13 cellular contexts compared by ENCODE assay signal in genomic region chr13:33283195-33283910, GRCh38. TPM values are rescaled to one million over a fixed set of nuclear protein-coding genes. Genes with fewer than 3 reads are reported as not detected.
DNase-seq lines count a peak whose midpoint lies in the region; ATAC-seq and TF ChIP-seq lines count a peak whose summit lies in the region.
"Had no signal": no experiment of that assay in that cellular context is flagged by ENCODE, and none has a peak within 500 bp of the region (broad histone marks: within the 10 kb centered on the region; RNA-seq: fewer than 3 reads in every experiment).

No MANE protein-coding gene starts in this region.

- H2BK120ac ChIP-seq in IMR-90 (ENCODE audit: low read depth, low read length) = no peak overlapping the region; the same call in 1 of the 2 replicates

- intact Hi-C loops in IMR-90 (cut with micrococcal nuclease) = loop anchor here (2.0 kb wide), 1 partner anchor 55 kb away; no protein-coding TSS in a partner anchor

- H2BK5ac ChIP-seq in IMR-90 (ENCODE audit: low read depth, low read length, poor library complexity, severe bottlenecking) = peak overlapping the region; percentile 90

- no peak for TF ChIP-seq POLR2A in IMR-90 (IDR thresholded peaks at IDR 0.05; ENCODE audit: low read depth, low read length)

- no peaks in the 10 kb centered on the region for H3K27me3 ChIP-seq in IMR-90 (ENCODE audit: control insufficient read depth, insufficient read depth, low read length)
- H3K27me3 ChIP-seq in subcutaneous abdominal adipose tissue (ENCODE audit: control insufficient read depth in 5 of 5, insufficient read depth in 4 of 5, low read length in 5 of 5) = no peaks in the 10 kb centered on the region

- H2BK20ac ChIP-seq in IMR-90 (ENCODE audit: low read depth, low read length) = peak overlapping the region; percentile 35; the same call in 1 of the 2 replicates

- peak overlapping the region; percentile 56; the same call in 1 of the 2 replicates for H3K14ac ChIP-seq in IMR-90 (replicated peaks; ENCODE audit: low read depth, low read length)

- H2AK5ac ChIP-seq in IMR-90 (ENCODE audit: low read depth, low read length) = no peak overlapping the region

- no peak overlapping the region for H2BK15ac ChIP-seq in IMR-90 (ENCODE audit: low read depth, low read length)

- H3K36me3 ChIP-seq in IMR-90 (ENCODE audit: control insufficient read depth, insufficient read depth, low read length) (peaks cover 12% of the 10 kb centered on the region), subcutaneous abdominal adipose tissue (ENCODE audit: control insufficient read depth in 5 of 5, insufficient read depth in 5 of 5, low read length in 5 of 5) (no peaks in the 10 kb centered on the region)

- H3K9ac ChIP-seq in IMR-90 (ENCODE audit: low read depth, low read length) (no peak overlapping the region; the same call in 1 of the 2 replicates), subcutaneous abdominal adipose tissue (ENCODE audit: low read length in 5 of 5) (peak overlapping the region in 3 of 5 donors; percentile 6 to 97 (median 88))

- DNase-seq in IMR-90 (no peak), cardiac fibroblast (ENCODE audit: low read depth in 2 of 2) (peak in 1 of 2 donors; percentile 43), left kidney (ENCODE audit: low read depth, low spot score) (peak; percentile 55), hippocampal formation (lab: John Stamatoyannopoulos, UW) (no peak)
- no peak for DNase-seq in activated CD4-positive, alpha-beta T cell treated with anti-CD3 and anti-CD28 coated beads, Interleukin-2, amount 50 U/mL, for 48 hours
- DNase-seq: activated naive CD8-positive, alpha-beta T cell treated with anti-CD3 and anti-CD28 coated beads, Interleukin-2, amount 10 ng/mL, durations not matched to agents 7 days and 5 days; NCI-H1417 treated with DMSO at 0.1 percent for 48 hours had no signal

- H3K4ac ChIP-seq in IMR-90 (ENCODE audit: low read depth, low read length) = peak overlapping the region; percentile 21; the same call in 1 of the 2 replicates

- no peak overlapping the region for H4K5ac ChIP-seq in IMR-90 (ENCODE audit: low read depth, low read length)

- CTCF ChIA-PET in IMR-90 (lab: Yijun Ruan, JAX) = no interaction called here

- WGBS in IMR-90 (ENCODE audit: extremely low coverage in 2 of 2, insufficient read length in 1 of 2), 2 experiments = no CpG with 5 or more reads among the region's 1 CpG

- no peak for TF ChIP-seq RAD21 in IMR-90 (IDR thresholded peaks at IDR 0.05; ENCODE audit: low read length)

- no TSS peak for BruUV-seq in IMR-90 (replicated peaks; lab: Mats Ljungman, UMichigan)

- H3K23ac ChIP-seq in IMR-90 (ENCODE audit: low read depth, low read length) = peak overlapping the region; percentile 32; the same call in 1 of the 2 replicates

- H4K20me1 ChIP-seq in IMR-90 (ENCODE audit: insufficient read depth, low read length) = no peaks in the 10 kb centered on the region; the same call in 1 of the 2 replicates

- H2AK9ac ChIP-seq in IMR-90 (replicated peaks; ENCODE audit: low read depth, low read length, poor library complexity) = no peak overlapping the region

- peak overlapping the region in 1 of 2 experiments; percentile 31; a peak in 1 of 4 replicates for H4K8ac ChIP-seq in IMR-90 (ENCODE audit: low read depth in 2 of 2, low read length in 2 of 2)

- POLR2A ChIA-PET in IMR-90 (lab: Charles Lee; ENCODE audit: unreplicated experiment) = no interaction called here

- 0 out of 2 replicates have a peak overlapping the region, but pooled peaks have one; percentile 14 for H4K91ac ChIP-seq in IMR-90 (ENCODE audit: insufficient read depth, low read depth, low read length)

- H2AFZ ChIP-seq in IMR-90 (replicated peaks; ENCODE audit: low read length, poor library complexity) = no peak overlapping the region

- H3K9me3 ChIP-seq in IMR-90 (ENCODE audit: control insufficient read depth, insufficient read depth, low read length) = no peaks in the 10 kb centered on the region
- H3K9me3 ChIP-seq in subcutaneous abdominal adipose tissue (ENCODE audit: control insufficient read depth in 5 of 5, low read length in 5 of 5) = no peaks in the 10 kb centered on the region

- peak overlapping the region; percentile 93 for H3K4me2 ChIP-seq in IMR-90 (ENCODE audit: low read depth, low read length)

- H3K18ac ChIP-seq in IMR-90 (ENCODE audit: low read depth, low read length) = peak overlapping the region; percentile 37; the same call in 1 of the 2 replicates

- H3K4me1 ChIP-seq in IMR-90 (ENCODE audit: control insufficient read depth, insufficient read depth, low read length) = peaks cover 12% of the 10 kb centered on the region
- peaks cover 4 to 69% (median 57%) of the 10 kb centered on the region in 5 donors for H3K4me1 ChIP-seq in subcutaneous abdominal adipose tissue (ENCODE audit: control insufficient read depth in 5 of 5, insufficient read depth in 5 of 5, low read length in 5 of 5)

- H3K27ac ChIP-seq in IMR-90 (ENCODE audit: insufficient read depth, low read length) = peak overlapping the region; percentile 9; the same call in 1 of the 2 replicates
- peak overlapping the region; percentile 98 for H3K27ac ChIP-seq in subcutaneous abdominal adipose tissue (ENCODE audit: low read depth, low read length)

- peaks cover 3 to 42% of the 10 kb centered on the region in 2 experiments; a peak in 3 of 4 replicates for H3K79me1 ChIP-seq in IMR-90 (ENCODE audit: low read depth in 1 of 2, low read length in 2 of 2)

- ATAC-seq in IMR-90 (ENCODE audit: low read depth) = no peak
- ATAC-seq in GM18498 (IDR thresholded peaks at IDR 0.05; ENCODE audit: unreplicated experiment) = no peak
- ATAC-seq in GM18867 (IDR thresholded peaks at IDR 0.05; ENCODE audit: unreplicated experiment) = no peak
- ATAC-seq: esophagus mucosa; GM12878; stimulated activated memory B cell treated with anti-CD40 and anti-IgM and Interleukin-4, amounts not matched to agents 10 μg/mL and 1 μg/mL and 100 μg/mL, for 72 hours had no signal

- H3K9me1 ChIP-seq in IMR-90 (ENCODE audit: insufficient read depth, low read length) = peaks cover 3% of the 10 kb centered on the region; the same call in 1 of the 2 replicates

- 0 out of 2 replicates have a peak overlapping the region, but pooled peaks have one; percentile 4 for H3K56ac ChIP-seq in IMR-90 (ENCODE audit: extremely low read depth, insufficient read depth, low read length)

- dilution Hi-C loops in IMR-90 (cut with HindIII; ENCODE audit: low sequenced_read_pairs, unreplicated experiment) = no loop called here

- peak overlapping the region; percentile 68 for H3K4me3 ChIP-seq in IMR-90 (ENCODE audit: insufficient read depth, low read depth, low read length)
- peak overlapping the region; percentile 68 to 81 for H3K4me3 ChIP-seq in cardiac fibroblast (replicated peaks in 1 of 2; ENCODE audit: low read depth in 2 of 2, low read length in 2 of 2)
- peak overlapping the region; percentile 85 to 99 (median 99) for H3K4me3 ChIP-seq in subcutaneous abdominal adipose tissue (ENCODE audit: low read depth in 1 of 5, low read length in 5 of 5)
- H3K4me3 ChIP-seq: GM12878 had no signal

- in situ Hi-C loops in IMR-90 (cut with MboI; ENCODE audit: low sequenced_read_pairs) = loop anchor here (25.0 kb wide), 1 partner anchor 429 kb away; no protein-coding TSS in a partner anchor

- TF ChIP-seq CTCF in IMR-90 (conservative IDR thresholded peaks at IDR 0.05; ENCODE audit: low read depth, low read length) (no peak), cardiac fibroblast (IDR thresholded peaks at IDR 0.05; ENCODE audit: low read depth, low read length) (no peak)

TF ChIP-seq in IMR-90, 13 proteins besides CTCF, POLR2A, EP300 and RAD21:
- TF ChIP-seq RCOR1 (IDR thresholded peaks at IDR 0.05; ENCODE audit: insufficient replicate concordance, low read length) (peak; percentile 94), NFE2L2 (IDR thresholded peaks at IDR 0.05; ENCODE audit: low read depth, low read length) (no peak)

RNA-seq across cellular contexts. Expression of gene STARD13, which starts 2.2 kb away (rescaled TPM):
- 46.6 and 46.9 TPM in 2 replicates for total RNA-seq in IMR-90 (2012; rRNA removed)
- 23.6 and 27.0 TPM in 2 replicates for polyA plus RNA-seq in IMR-90 (2012; rRNA removed)
- 11.8 and 14.7 TPM in 2 replicates for polyA plus RNA-seq in IMR-90 (2012; cell fraction: cytosol; rRNA removed)
- polyA plus RNA-seq in IMR-90 (2012; cell fraction: nucleus; rRNA removed; ENCODE audit: low replicate concordance) = 43.0 and 67.3 TPM in 2 replicates
